In genomic region chr5:174177531-174177930, GRCh38 we compare ENCODE assay signal across 22 cellular contexts.
"Had no signal": no experiment of that assay in that cellular context is flagged by ENCODE, and none has a peak within 500 bp of the region (broad histone marks: within the 10 kb centered on the region; RNA-seq: fewer than 3 reads in every experiment).

No MANE protein-coding gene starts in this region.

- H3K27ac Mint-ChIP-seq: naive thymus-derived CD8-positive, alpha-beta T cell; progenitor cell of endocrine pancreas; stimulated activated naive B cell treated with anti-CD40 and anti-IgM and Interleukin-4, amounts not matched to agents 10 μg/mL and 1 μg/mL and 100 μg/mL, for 72 hours; stimulated activated naive CD8-positive, alpha-beta T cell treated with anti-CD3 and anti-CD28 coated beads, Interleukin-15, amount 100 ng/mL, for 72 hours had no signal

- H3K4me1 ChIP-seq: pancreas, spleen, transverse colon had no signal

- H3K27me3 ChIP-seq: pancreas, right lobe of liver, testis, transverse colon had no signal

- H3K4me1 Mint-ChIP-seq: stimulated activated naive B cell treated with anti-CD40 and anti-IgM and Interleukin-4, amounts not matched to agents 10 μg/mL and 1 μg/mL and 100 μg/mL, for 72 hours; stimulated activated naive CD8-positive, alpha-beta T cell treated with anti-CD3 and anti-CD28 coated beads, Interleukin-15, amount 100 ng/mL, for 72 hours had no signal

- ATAC-seq: left colon; mucosa of descending colon; naive thymus-derived CD8-positive, alpha-beta T cell; right lobe of liver; stimulated activated naive B cell treated with anti-CD40 and anti-IgM and Interleukin-4, amounts not matched to agents 10 μg/mL and 1 μg/mL and 100 μg/mL, for 72 hours; stimulated activated naive CD8-positive, alpha-beta T cell treated with anti-CD3 and anti-CD28 coated beads, Interleukin-15, amount 100 ng/mL, for 72 hours had no signal

- H3K9me3 ChIP-seq: esophagus squamous epithelium, mucosa of descending colon, pancreas, right lobe of liver, spleen, testis, transverse colon had no signal

- H3K36me3 Mint-ChIP-seq: naive thymus-derived CD8-positive, alpha-beta T cell; stimulated activated naive B cell treated with anti-CD40 and anti-IgM and Interleukin-4, amounts not matched to agents 10 μg/mL and 1 μg/mL and 100 μg/mL, for 72 hours had no signal

- H3K36me3 ChIP-seq: esophagus squamous epithelium, pancreas, right lobe of liver, spleen, transverse colon had no signal

- H3K4me3 ChIP-seq: coronary artery, esophagus squamous epithelium, mucosa of descending colon, pancreas, right lobe of liver, spleen, testis, transverse colon had no signal

- H3K4me3 Mint-ChIP-seq: naive thymus-derived CD8-positive, alpha-beta T cell; neural crest cell; stimulated activated naive B cell treated with anti-CD40 and anti-IgM and Interleukin-4, amounts not matched to agents 10 μg/mL and 1 μg/mL and 100 μg/mL, for 72 hours; stimulated activated naive CD8-positive, alpha-beta T cell treated with anti-CD3 and anti-CD28 coated beads, Interleukin-15, amount 100 ng/mL, for 72 hours had no signal

- DNase-seq: effector CD8-positive, alpha-beta T cell; esophagus squamous epithelium; foreskin fibroblast; hippocampal formation; left colon; mammary epithelial cell; mucosa of descending colon; naive thymus-derived CD8-positive, alpha-beta T cell; pancreas; right lobe of liver; spleen; stimulated activated CD4-positive, alpha-beta T cell treated with anti-CD3 and anti-CD28 coated beads, Interleukin-15, amount 100 ng/mL, for 24 hours; stimulated activated CD4-positive, alpha-beta T cell treated with anti-CD3 and anti-CD28 coated beads, Interleukin-1b, Interleukin-23, amount 100 ng/mL, for 48 hours; stimulated activated CD4-positive, alpha-beta T cell treated with anti-CD3 and anti-CD28 coated beads, Interleukin-4, amount 100 ng/mL, for 24 hours; stimulated activated naive B cell treated with anti-CD40 and anti-IgM and Interleukin-4, amounts not matched to agents 10 μg/mL and 1 μg/mL and 100 μg/mL, for 72 hours; stimulated activated naive CD8-positive, alpha-beta T cell treated with anti-CD3 and anti-CD28 coated beads, Interleukin-15, amount 100 ng/mL, for 72 hours; testis; transverse colon had no signal

- H3K27ac ChIP-seq: coronary artery, epithelial cell of prostate, esophagus squamous epithelium, pancreas, right lobe of liver, spleen, testis, transverse colon had no signal

- H3K9me3 Mint-ChIP-seq: neural crest cell; stimulated activated naive CD8-positive, alpha-beta T cell treated with anti-CD3 and anti-CD28 coated beads, Interleukin-15, amount 100 ng/mL, for 72 hours had no signal
